ENCODE assay signal across 1 cellular context in the genomic region with DNA sequence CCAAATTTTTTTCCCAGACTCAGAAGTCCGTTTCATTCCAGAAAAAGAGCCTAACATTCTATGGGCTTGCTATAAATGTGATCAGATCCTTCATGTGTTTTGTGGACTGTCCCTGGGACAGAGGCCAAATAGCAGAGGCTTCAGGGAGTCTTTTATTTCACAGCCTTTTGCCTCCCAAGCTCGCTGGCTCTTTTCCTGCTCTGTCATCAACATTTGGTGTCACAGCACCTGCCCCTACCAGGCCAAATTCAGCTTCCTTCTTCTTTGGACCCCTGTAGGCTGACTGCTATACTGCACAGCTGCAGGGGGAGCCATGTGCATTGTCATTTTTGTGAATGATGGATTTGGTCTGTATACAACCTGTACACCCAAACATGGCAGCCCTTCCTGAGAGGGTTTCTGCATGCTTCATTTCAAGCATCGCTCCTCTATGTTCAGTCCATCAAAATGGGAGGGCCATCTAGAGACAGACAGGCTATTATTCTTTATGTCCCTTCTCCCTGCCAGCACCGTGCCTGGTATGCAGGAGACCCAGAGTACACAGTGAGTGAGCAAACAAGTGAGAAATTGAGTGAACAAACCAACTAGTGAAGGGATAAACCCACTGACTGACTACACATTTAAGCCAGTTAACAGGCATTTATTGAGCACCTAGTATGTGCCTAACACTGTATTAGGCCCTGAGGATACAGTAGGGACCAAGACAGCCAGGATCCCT.
TF ChIP-seq lines count a peak whose summit lies in the region.

No MANE protein-coding gene starts in this region.

TF ChIP-seq in GM23338, 12 proteins besides CTCF, POLR2A, EP300 and RAD21 (continued from another document):
- TF ChIP-seq, protein P1, sequence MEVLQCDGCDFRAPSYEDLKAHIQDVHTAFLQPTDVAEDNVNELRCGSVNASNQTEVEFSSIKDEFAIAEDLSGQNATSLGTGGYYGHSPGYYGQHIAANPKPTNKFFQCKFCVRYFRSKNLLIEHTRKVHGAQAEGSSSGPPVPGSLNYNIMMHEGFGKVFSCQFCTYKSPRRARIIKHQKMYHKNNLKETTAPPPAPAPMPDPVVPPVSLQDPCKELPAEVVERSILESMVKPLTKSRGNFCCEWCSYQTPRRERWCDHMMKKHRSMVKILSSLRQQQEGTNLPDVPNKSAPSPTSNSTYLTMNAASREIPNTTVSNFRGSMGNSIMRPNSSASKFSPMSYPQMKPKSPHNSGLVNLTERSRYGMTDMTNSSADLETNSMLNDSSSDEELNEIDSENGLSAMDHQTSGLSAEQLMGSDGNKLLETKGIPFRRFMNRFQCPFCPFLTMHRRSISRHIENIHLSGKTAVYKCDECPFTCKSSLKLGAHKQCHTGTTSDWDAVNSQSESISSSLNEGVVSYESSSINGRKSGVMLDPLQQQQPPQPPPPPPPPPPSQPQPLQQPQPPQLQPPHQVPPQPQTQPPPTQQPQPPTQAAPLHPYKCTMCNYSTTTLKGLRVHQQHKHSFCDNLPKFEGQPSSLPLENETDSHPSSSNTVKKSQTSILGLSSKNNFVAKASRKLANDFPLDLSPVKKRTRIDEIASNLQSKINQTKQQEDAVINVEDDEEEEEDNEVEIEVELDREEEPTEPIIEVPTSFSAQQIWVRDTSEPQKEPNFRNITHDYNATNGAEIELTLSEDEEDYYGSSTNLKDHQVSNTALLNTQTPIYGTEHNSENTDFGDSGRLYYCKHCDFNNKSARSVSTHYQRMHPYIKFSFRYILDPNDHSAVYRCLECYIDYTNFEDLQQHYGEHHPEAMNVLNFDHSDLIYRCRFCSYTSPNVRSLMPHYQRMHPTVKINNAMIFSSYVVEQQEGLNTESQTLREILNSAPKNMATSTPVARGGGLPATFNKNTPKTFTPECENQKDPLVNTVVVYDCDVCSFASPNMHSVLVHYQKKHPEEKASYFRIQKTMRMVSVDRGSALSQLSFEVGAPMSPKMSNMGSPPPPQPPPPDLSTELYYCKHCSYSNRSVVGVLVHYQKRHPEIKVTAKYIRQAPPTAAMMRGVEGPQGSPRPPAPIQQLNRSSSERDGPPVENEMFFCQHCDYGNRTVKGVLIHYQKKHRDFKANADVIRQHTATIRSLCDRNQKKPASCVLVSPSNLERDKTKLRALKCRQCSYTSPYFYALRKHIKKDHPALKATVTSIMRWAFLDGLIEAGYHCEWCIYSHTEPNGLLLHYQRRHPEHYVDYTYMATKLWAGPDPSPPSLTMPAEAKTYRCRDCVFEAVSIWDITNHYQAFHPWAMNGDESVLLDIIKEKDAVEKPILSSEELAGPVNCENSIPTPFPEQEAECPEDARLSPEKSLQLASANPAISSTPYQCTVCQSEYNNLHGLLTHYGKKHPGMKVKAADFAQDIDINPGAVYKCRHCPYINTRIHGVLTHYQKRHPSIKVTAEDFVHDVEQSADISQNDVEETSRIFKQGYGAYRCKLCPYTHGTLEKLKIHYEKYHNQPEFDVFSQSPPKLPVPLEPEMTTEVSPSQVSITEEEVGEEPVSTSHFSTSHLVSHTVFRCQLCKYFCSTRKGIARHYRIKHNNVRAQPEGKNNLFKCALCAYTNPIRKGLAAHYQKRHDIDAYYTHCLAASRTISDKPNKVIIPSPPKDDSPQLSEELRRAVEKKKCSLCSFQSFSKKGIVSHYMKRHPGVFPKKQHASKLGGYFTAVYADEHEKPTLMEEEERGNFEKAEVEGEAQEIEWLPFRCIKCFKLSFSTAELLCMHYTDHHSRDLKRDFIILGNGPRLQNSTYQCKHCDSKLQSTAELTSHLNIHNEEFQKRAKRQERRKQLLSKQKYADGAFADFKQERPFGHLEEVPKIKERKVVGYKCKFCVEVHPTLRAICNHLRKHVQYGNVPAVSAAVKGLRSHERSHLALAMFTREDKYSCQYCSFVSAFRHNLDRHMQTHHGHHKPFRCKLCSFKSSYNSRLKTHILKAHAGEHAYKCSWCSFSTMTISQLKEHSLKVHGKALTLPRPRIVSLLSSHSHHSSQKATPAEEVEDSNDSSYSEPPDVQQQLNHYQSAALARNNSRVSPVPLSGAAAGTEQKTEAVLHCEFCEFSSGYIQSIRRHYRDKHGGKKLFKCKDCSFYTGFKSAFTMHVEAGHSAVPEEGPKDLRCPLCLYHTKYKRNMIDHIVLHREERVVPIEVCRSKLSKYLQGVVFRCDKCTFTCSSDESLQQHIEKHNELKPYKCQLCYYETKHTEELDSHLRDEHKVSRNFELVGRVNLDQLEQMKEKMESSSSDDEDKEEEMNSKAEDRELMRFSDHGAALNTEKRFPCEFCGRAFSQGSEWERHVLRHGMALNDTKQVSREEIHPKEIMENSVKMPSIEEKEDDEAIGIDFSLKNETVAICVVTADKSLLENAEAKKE (CRISPR knock-in tag; IDR thresholded peaks at IDR 0.05): no peak
- TF ChIP-seq EZH2phosphoT487 (IDR thresholded peaks at IDR 0.05; ENCODE audit: unreplicated experiment): no peak
- TF ChIP-seq ZNF331 (CRISPR knock-in tag; IDR thresholded peaks at IDR 0.05; ENCODE audit: low read depth): no peak
